Comparison of ENCODE assay signal across 17 cellular contexts in the genomic region with DNA sequence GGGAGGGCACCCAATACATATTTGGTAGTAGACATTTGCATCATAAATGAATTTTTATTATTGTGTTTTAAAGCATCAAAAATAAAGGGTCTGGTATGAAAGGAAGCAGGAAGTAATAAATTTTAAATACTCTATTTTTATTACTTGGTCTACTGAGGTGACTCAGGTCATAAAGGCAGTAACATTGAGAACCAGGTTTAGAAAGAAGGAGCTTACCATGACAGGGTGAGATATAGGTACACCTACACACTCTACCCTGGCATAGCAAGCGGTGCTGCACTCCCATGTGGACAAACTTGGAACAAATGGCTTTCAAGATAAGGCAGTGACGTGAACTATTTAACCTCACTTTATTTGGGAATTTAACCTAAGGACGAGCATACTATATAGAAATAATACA.
"Had no signal": no experiment of that assay in that cellular context is flagged by ENCODE, and none has a peak within 500 bp of the region (broad histone marks: within the 10 kb centered on the region; RNA-seq: fewer than 3 reads in every experiment).

No MANE protein-coding gene starts in this region.

- ATAC-seq: activated naive CD4-positive, alpha-beta T cell treated with anti-CD3 and anti-CD28 coated beads, Interleukin-2, amount 50 U/mL, for 72 hours; activated T-cell treated with anti-CD3 and anti-CD28 coated beads, Interleukin-2, amount 50 U/mL, for 72 hours; left lobe of liver; lower lobe of right lung; naive thymus-derived CD8-positive, alpha-beta T cell; right cardiac atrium had no signal

- H3K9me3 ChIP-seq: lower lobe of right lung, prostate gland, tibial artery had no signal

- H3K36me3 ChIP-seq: lower lobe of right lung, prostate gland, tibial artery had no signal

- H3K27ac ChIP-seq: lower lobe of right lung, prostate gland, tibial artery had no signal

- H3K4me3 ChIP-seq: lower lobe of right lung, prostate gland, tibial artery had no signal

- H3K27me3 ChIP-seq: tibial artery had no signal

- H3K4me1 ChIP-seq: lower lobe of right lung, prostate gland had no signal

- DNase-seq: activated CD4-positive, alpha-beta memory T cell treated with anti-CD3 and anti-CD28 coated beads, Interleukin-2, amount 10 ng/mL, durations not matched to agents 7 days and 5 days; activated CD4-positive, alpha-beta T cell treated with anti-CD3 and anti-CD28 coated beads, Interleukin-2, amount 10 ng/mL, durations not matched to agents 24 days and 14 days; activated gamma-delta T cell treated with Interleukin-2 at 50 U/mL for 16 hours; activated T-cell treated with anti-CD3 and anti-CD28 coated beads, Interleukin-2, amount 50 U/mL, for 72 hours; aorta; erythroblast; foreskin fibroblast; kidney; lower lobe of right lung; naive thymus-derived CD8-positive, alpha-beta T cell; right cardiac atrium; stimulated activated CD4-positive, alpha-beta T cell treated with anti-CD3 and anti-CD28 coated beads, Interleukin-4, amount 100 ng/mL, for 24 hours; T1000; tibial artery had no signal
